In genomic region chr10:5343561-5343960, GRCh38 we compare ENCODE assay signal across 12 cellular contexts. TPM values are rescaled to one million over a fixed set of nuclear protein-coding genes. Genes with fewer than 3 reads are reported as not detected.
DNase-seq lines count a peak whose midpoint lies in the region; ATAC-seq and TF ChIP-seq lines count a peak whose summit lies in the region.
"Had no signal": no experiment of that assay in that cellular context is flagged by ENCODE, and none has a peak within 500 bp of the region (broad histone marks: within the 10 kb centered on the region; RNA-seq: fewer than 3 reads in every experiment).

No MANE protein-coding gene starts in this region.

- peaks cover 19% of the 10 kb centered on the region for H3K27me3 ChIP-seq in left ventricle myocardium inferior (ENCODE audit: low read depth)
- no peaks in the 10 kb centered on the region for H3K27me3 ChIP-seq in heart left ventricle
- no peaks in the 10 kb centered on the region for H3K27me3 ChIP-seq in Karpas-422 (ENCODE audit: low read length)
- H3K27me3 ChIP-seq: Peyer's patch had no signal

- H4K20me1 ChIP-seq in Karpas-422 (ENCODE audit: insufficient read depth, low read depth, low read length) = no peaks in the 10 kb centered on the region

- H3K9me3 ChIP-seq in left ventricle myocardium inferior (replicated peaks) (no peaks in the 10 kb centered on the region), heart left ventricle (no peaks in the 10 kb centered on the region), Karpas-422 (ENCODE audit: low read length) (no peaks in the 10 kb centered on the region)
- H3K9me3 ChIP-seq: Peyer's patch had no signal

- WGBS in heart left ventricle, 4 donors = 53 to 75% (median 59%) methylated on average over 4 of the region's 4 CpGs

- ATAC-seq in heart left ventricle = no peak
- no peak for ATAC-seq in GM21717 (IDR thresholded peaks at IDR 0.05; ENCODE audit: unreplicated experiment)
- no peak for ATAC-seq in GM21447 (IDR thresholded peaks at IDR 0.05; ENCODE audit: unreplicated experiment)
- ATAC-seq: activated CD4-positive, CD25-positive, alpha-beta regulatory T cell treated with anti-CD3 and anti-CD28 coated beads, Interleukin-2, amount 50 U/mL, for 24 hours; CD8-positive, alpha-beta T cell had no signal

- POLR2A ChIA-PET in activated CD4-positive, alpha-beta memory T cell treated with anti-CD3 and anti-CD28 coated beads, Interleukin-2, amount 10 ng/mL, durations not matched to agents 7 days and 5 days (lab: Charles Lee) = no interaction called here

- CTCF ChIA-PET in activated CD4-positive, alpha-beta memory T cell treated with anti-CD3 and anti-CD28 coated beads, Interleukin-2, amount 10 ng/mL, durations not matched to agents 7 days and 5 days (lab: Charles Lee) = interaction anchor here (1.0 kb wide), 1 partner anchor 495 kb away, joined by 4 read pairs; no protein-coding TSS in a partner anchor

- no peak overlapping the region for H3K27ac Mint-ChIP-seq in activated CD4-positive, alpha-beta memory T cell treated with anti-CD3 and anti-CD28 coated beads, Interleukin-2, amount 10 ng/mL, durations not matched to agents 7 days and 5 days
- H3K27ac Mint-ChIP-seq in progenitor cell of endocrine pancreas = no peak overlapping the region
- H3K27ac Mint-ChIP-seq: CD8-positive, alpha-beta T cell had no signal

- H3K27ac ChIP-seq in left ventricle myocardium inferior (replicated peaks) (no peak overlapping the region), heart left ventricle (no peak overlapping the region), Karpas-422 (ENCODE audit: low read length) (no peak overlapping the region)
- H3K27ac ChIP-seq: Peyer's patch had no signal

- no peak for TF ChIP-seq POLR2A in heart left ventricle (IDR thresholded peaks at IDR 0.05)

- no peaks in the 10 kb centered on the region for H3K36me3 ChIP-seq in left ventricle myocardium inferior
- no peaks in the 10 kb centered on the region for H3K36me3 ChIP-seq in heart left ventricle
- no peaks in the 10 kb centered on the region for H3K36me3 ChIP-seq in Karpas-422 (ENCODE audit: insufficient read depth, low read length)
- H3K36me3 ChIP-seq: Peyer's patch had no signal

- H3K9me3 Mint-ChIP-seq in activated CD4-positive, alpha-beta memory T cell treated with anti-CD3 and anti-CD28 coated beads, Interleukin-2, amount 10 ng/mL, durations not matched to agents 7 days and 5 days = peaks cover 3% of the 10 kb centered on the region
- no peaks in the 10 kb centered on the region for H3K9me3 Mint-ChIP-seq in progenitor cell of endocrine pancreas (ENCODE audit: low read depth)

- no peaks in the 10 kb centered on the region for H3K9me2 ChIP-seq in Karpas-422 (replicated peaks; ENCODE audit: insufficient read depth, low read length)

- no peaks in the 10 kb centered on the region for H3K79me2 ChIP-seq in Karpas-422 (ENCODE audit: low read length)

- TF ChIP-seq CTCF in left ventricle myocardium inferior (IDR thresholded peaks at IDR 0.05; ENCODE audit: borderline replicate concordance) = peak; percentile 27
- peak in 2 of 12 donors; percentile 12 to 20 for TF ChIP-seq CTCF in heart left ventricle (IDR thresholded peaks at IDR 0.05)
- peak; percentile 23 for TF ChIP-seq CTCF in progenitor cell of endocrine pancreas (IDR thresholded peaks at IDR 0.05; ENCODE audit: unreplicated experiment)

- H3K9ac ChIP-seq in Karpas-422 (ENCODE audit: low read length) = no peak overlapping the region

- intact Hi-C loops in left ventricle myocardium inferior (cut with micrococcal nuclease) (no loop called here), heart left ventricle (cut with DNase I) (no loop called here)

- H3K36me3 Mint-ChIP-seq in activated CD4-positive, alpha-beta memory T cell treated with anti-CD3 and anti-CD28 coated beads, Interleukin-2, amount 10 ng/mL, durations not matched to agents 7 days and 5 days (ENCODE audit: low read depth) = no peaks in the 10 kb centered on the region
- H3K36me3 Mint-ChIP-seq in progenitor cell of endocrine pancreas (ENCODE audit: insufficient read depth) = no peaks in the 10 kb centered on the region
- H3K36me3 Mint-ChIP-seq: CD8-positive, alpha-beta T cell had no signal

- H3K4me1 ChIP-seq in left ventricle myocardium inferior (no peaks in the 10 kb centered on the region), heart left ventricle (no peaks in the 10 kb centered on the region), Karpas-422 (ENCODE audit: low read length) (no peaks in the 10 kb centered on the region)
- H3K4me1 ChIP-seq: Peyer's patch had no signal

- no peak overlapping the region for H3K4me2 ChIP-seq in Karpas-422 (ENCODE audit: low read depth, low read length, poor library complexity, severe bottlenecking)

- H3K27me3 Mint-ChIP-seq in activated CD4-positive, alpha-beta memory T cell treated with anti-CD3 and anti-CD28 coated beads, Interleukin-2, amount 10 ng/mL, durations not matched to agents 7 days and 5 days = no peaks in the 10 kb centered on the region
- no peaks in the 10 kb centered on the region for H3K27me3 Mint-ChIP-seq in progenitor cell of endocrine pancreas

- H3K4me3 Mint-ChIP-seq in activated CD4-positive, alpha-beta memory T cell treated with anti-CD3 and anti-CD28 coated beads, Interleukin-2, amount 10 ng/mL, durations not matched to agents 7 days and 5 days = no peak overlapping the region
- H3K4me3 Mint-ChIP-seq in progenitor cell of endocrine pancreas (ENCODE audit: low read depth) = no peak overlapping the region
- H3K4me3 Mint-ChIP-seq: CD8-positive, alpha-beta T cell had no signal

- no peak for DNase-seq in left ventricle myocardium inferior
- no peak for DNase-seq in heart left ventricle
- DNase-seq in Karpas-422 = peak; percentile 56
- DNase-seq in activated CD4-positive, alpha-beta memory T cell treated with anti-CD3 and anti-CD28 coated beads, Interleukin-2, amount 10 ng/mL, durations not matched to agents 7 days and 5 days = peak; percentile 28
- no peak for DNase-seq in progenitor cell of endocrine pancreas (ENCODE audit: low spot score, unreplicated experiment)
- DNase-seq in DMS153 treated with DMSO at 0.1 percent for 48 hours (lab: John Stamatoyannopoulos, UW; ENCODE audit: unreplicated experiment) = no peak
- DNase-seq: CD8-positive, alpha-beta T cell; head of caudate nucleus; Peyer's patch had no signal

- H2AFZ ChIP-seq in Karpas-422 (ENCODE audit: low read length) = no peak overlapping the region

- H3K4me1 Mint-ChIP-seq in activated CD4-positive, alpha-beta memory T cell treated with anti-CD3 and anti-CD28 coated beads, Interleukin-2, amount 10 ng/mL, durations not matched to agents 7 days and 5 days = peaks cover 5% of the 10 kb centered on the region
- H3K4me1 Mint-ChIP-seq in progenitor cell of endocrine pancreas (ENCODE audit: low read depth) = no peaks in the 10 kb centered on the region

- H3K4me3 ChIP-seq in left ventricle myocardium inferior = no peak overlapping the region
- H3K4me3 ChIP-seq in heart left ventricle = no peak overlapping the region
- H3K4me3 ChIP-seq in Karpas-422 (ENCODE audit: low read length) = no peak overlapping the region
- H3K4me3 ChIP-seq: Peyer's patch had no signal

RNA-seq across cellular contexts. Expression of gene UCN3, which starts 21.2 kb away (rescaled TPM):
- not detected for total RNA-seq in left ventricle myocardium inferior
- total RNA-seq in heart left ventricle = not detected
- not detected for polyA plus RNA-seq in heart left ventricle
- not detected in 2 replicates for total RNA-seq in Karpas-422 (2014; rRNA removed; shearing (Covaris generic); ENCODE audit: low replicate concordance)
- not detected for total RNA-seq in activated CD4-positive, alpha-beta memory T cell treated with anti-CD3 and anti-CD28 coated beads, Interleukin-2, amount 10 ng/mL, durations not matched to agents 7 days and 5 days
- 1.00 and 1.3 TPM in 2 replicates for total RNA-seq in progenitor cell of endocrine pancreas
- total RNA-seq: CD8-positive, alpha-beta T cell had no signal

Comparison
In these comparisons a context has a peak if more than half of its experiments do, and no peak if none do; other contexts are left out.
1. DNase-seq: peak in Karpas-422 (single experiment) and activated CD4-positive, alpha-beta memory T cell treated with anti-CD3 and anti-CD28 coated beads, Interleukin-2, amount 10 ng/mL, durations not matched to agents 7 days and 5 days (single experiment); none in left ventricle myocardium inferior (single experiment), heart left ventricle (0 of 5), progenitor cell of endocrine pancreas (single experiment) and DMS153 treated with DMSO at 0.1 percent for 48 hours (single experiment).